Comparison of ENCODE assay signal across 1 cellular context in the genomic region with DNA sequence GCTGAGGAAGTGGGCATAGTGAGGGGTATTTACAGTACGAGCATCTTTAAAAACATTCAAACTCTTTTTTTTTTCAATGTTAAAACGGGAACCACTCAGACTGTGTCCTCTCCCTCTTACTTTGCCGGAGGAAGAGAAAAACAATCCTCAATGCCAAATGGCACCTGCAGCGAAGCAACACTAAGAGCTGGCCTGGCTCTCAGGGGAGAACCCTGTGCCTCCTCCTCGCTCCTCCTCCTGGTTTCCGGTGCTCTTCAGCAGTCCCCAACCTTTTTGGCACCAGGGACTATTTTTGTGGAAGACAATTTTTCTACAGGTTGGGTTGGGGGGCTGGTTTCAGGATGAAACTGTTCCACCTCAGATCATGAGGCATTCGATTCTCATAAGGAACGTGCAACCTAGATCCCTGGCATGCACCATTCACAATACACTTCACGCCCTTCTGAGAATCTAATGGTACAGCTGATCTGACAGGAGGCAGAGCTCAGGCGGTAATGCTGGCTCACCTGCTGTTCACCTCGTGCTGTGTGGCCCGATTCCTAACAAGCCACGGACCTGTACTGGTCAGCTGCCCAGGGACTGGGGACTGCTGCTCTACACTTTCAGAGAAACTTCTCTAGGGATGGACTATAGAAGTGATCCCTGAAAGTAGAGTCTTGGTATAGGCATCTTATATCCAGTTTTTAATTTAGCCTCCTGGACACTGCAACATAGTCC.
TF ChIP-seq lines count a peak whose summit lies in the region.

No MANE protein-coding gene starts in this region.

TF ChIP-seq in H1, 55 proteins besides CTCF, POLR2A, EP300 and RAD21 (continued from another document):
- TF ChIP-seq, protein P1, sequence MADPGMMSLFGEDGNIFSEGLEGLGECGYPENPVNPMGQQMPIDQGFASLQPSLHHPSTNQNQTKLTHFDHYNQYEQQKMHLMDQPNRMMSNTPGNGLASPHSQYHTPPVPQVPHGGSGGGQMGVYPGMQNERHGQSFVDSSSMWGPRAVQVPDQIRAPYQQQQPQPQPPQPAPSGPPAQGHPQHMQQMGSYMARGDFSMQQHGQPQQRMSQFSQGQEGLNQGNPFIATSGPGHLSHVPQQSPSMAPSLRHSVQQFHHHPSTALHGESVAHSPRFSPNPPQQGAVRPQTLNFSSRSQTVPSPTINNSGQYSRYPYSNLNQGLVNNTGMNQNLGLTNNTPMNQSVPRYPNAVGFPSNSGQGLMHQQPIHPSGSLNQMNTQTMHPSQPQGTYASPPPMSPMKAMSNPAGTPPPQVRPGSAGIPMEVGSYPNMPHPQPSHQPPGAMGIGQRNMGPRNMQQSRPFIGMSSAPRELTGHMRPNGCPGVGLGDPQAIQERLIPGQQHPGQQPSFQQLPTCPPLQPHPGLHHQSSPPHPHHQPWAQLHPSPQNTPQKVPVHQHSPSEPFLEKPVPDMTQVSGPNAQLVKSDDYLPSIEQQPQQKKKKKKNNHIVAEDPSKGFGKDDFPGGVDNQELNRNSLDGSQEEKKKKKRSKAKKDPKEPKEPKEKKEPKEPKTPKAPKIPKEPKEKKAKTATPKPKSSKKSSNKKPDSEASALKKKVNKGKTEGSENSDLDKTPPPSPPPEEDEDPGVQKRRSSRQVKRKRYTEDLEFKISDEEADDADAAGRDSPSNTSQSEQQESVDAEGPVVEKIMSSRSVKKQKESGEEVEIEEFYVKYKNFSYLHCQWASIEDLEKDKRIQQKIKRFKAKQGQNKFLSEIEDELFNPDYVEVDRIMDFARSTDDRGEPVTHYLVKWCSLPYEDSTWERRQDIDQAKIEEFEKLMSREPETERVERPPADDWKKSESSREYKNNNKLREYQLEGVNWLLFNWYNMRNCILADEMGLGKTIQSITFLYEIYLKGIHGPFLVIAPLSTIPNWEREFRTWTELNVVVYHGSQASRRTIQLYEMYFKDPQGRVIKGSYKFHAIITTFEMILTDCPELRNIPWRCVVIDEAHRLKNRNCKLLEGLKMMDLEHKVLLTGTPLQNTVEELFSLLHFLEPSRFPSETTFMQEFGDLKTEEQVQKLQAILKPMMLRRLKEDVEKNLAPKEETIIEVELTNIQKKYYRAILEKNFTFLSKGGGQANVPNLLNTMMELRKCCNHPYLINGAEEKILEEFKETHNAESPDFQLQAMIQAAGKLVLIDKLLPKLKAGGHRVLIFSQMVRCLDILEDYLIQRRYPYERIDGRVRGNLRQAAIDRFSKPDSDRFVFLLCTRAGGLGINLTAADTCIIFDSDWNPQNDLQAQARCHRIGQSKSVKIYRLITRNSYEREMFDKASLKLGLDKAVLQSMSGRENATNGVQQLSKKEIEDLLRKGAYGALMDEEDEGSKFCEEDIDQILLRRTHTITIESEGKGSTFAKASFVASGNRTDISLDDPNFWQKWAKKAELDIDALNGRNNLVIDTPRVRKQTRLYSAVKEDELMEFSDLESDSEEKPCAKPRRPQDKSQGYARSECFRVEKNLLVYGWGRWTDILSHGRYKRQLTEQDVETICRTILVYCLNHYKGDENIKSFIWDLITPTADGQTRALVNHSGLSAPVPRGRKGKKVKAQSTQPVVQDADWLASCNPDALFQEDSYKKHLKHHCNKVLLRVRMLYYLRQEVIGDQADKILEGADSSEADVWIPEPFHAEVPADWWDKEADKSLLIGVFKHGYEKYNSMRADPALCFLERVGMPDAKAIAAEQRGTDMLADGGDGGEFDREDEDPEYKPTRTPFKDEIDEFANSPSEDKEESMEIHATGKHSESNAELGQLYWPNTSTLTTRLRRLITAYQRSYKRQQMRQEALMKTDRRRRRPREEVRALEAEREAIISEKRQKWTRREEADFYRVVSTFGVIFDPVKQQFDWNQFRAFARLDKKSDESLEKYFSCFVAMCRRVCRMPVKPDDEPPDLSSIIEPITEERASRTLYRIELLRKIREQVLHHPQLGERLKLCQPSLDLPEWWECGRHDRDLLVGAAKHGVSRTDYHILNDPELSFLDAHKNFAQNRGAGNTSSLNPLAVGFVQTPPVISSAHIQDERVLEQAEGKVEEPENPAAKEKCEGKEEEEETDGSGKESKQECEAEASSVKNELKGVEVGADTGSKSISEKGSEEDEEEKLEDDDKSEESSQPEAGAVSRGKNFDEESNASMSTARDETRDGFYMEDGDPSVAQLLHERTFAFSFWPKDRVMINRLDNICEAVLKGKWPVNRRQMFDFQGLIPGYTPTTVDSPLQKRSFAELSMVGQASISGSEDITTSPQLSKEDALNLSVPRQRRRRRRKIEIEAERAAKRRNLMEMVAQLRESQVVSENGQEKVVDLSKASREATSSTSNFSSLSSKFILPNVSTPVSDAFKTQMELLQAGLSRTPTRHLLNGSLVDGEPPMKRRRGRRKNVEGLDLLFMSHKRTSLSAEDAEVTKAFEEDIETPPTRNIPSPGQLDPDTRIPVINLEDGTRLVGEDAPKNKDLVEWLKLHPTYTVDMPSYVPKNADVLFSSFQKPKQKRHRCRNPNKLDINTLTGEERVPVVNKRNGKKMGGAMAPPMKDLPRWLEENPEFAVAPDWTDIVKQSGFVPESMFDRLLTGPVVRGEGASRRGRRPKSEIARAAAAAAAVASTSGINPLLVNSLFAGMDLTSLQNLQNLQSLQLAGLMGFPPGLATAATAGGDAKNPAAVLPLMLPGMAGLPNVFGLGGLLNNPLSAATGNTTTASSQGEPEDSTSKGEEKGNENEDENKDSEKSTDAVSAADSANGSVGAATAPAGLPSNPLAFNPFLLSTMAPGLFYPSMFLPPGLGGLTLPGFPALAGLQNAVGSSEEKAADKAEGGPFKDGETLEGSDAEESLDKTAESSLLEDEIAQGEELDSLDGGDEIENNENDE (IDR thresholded peaks at IDR 0.05; ENCODE audit: insufficient replicate concordance, low read length): no peak
